Comparison of ENCODE assay signal across 37 cellular contexts in the genomic region with DNA sequence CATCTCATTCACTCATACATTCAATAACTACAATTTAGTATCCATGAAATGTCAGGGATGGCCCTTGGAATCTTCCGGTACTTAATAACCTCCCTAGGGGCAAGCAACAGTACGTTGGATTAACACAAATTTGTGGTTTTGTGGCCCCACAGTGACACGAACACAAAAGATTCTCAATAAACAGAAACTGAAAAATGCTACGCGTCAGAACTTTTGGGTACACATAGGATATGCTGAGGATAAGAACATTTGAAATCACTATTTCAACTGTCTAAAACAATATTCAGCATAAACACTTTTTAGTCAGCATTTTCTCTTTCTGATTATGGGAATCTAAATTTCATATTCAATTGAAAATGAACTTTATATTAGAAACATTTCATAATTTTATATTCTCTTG.
"Had no signal": no experiment of that assay in that cellular context is flagged by ENCODE, and none has a peak within 500 bp of the region (broad histone marks: within the 10 kb centered on the region; RNA-seq: fewer than 3 reads in every experiment).

No MANE protein-coding gene starts in this region.

- H3K27me3 ChIP-seq: adrenal gland, body of pancreas, brain microvascular endothelial cell, breast epithelium had no signal

- H3K27ac Mint-ChIP-seq: activated B cell treated with CpG ODN at 0.5 μM for 24 hours; activated CD4-positive, alpha-beta memory T cell treated with anti-CD3 and anti-CD28 coated beads for 36 hours; activated CD4-positive, alpha-beta T cell treated with anti-CD3 and anti-CD28 coated beads, Interleukin-2, amount 10 ng/mL, durations not matched to agents 24 days and 14 days; activated CD8-positive, alpha-beta T cell treated with anti-CD3 and anti-CD28 coated beads for 36 hours; activated naive CD4-positive, alpha-beta T cell treated with anti-CD3 and anti-CD28 coated beads for 36 hours; activated naive CD4-positive, alpha-beta T cell treated with anti-CD3 and anti-CD28 coated beads, Interleukin-2, amount 50 U/mL, for 72 hours; activated naive CD8-positive, alpha-beta T cell treated with anti-CD3 and anti-CD28 coated beads for 36 hours; activated T-cell treated with anti-CD3 and anti-CD28 coated beads, Interleukin-2, amount 50 U/mL, for 72 hours; activated T-helper 1 cell treated with anti-CD3 and anti-CD28 coated beads, Interleukin-12 subunit alpha, Interleukin-12 subunit beta, Interleukin-2, Interleukin-4 antibody, amounts not matched to agents 30 ng/mL and 10 ng/mL and 1 ng/mL, durations not matched to agents 14 hours and 24 hours and 36 hours; activated T-helper 17 cell treated with anti-CD3 and anti-CD28 coated beads, Interleukin-2, amount 50 U/mL, for 72 hours; T-helper 1 cell treated with Interleukin-12 subunit alpha and Interleukin-12 subunit beta and Interleukin-4 antibody, amounts not matched to agents 30 μg/mL and 1 μg/mL, for 36 hours; T-helper 2 cell treated with Interferon-gamma antibody and Interleukin-4, amounts not matched to agents 5 μg/mL and 100 μg/mL, for 36 hours had no signal

- DNase-seq: activated B cell treated with CpG ODN at 0.5 μM for 24 hours; activated CD4-positive, alpha-beta memory T cell treated with anti-CD3 and anti-CD28 coated beads for 36 hours; activated CD4-positive, alpha-beta T cell treated with anti-CD3 and anti-CD28 coated beads for 4 hours; activated CD4-positive, alpha-beta T cell treated with anti-CD3 and anti-CD28 coated beads, Interleukin-2, amount 10 ng/mL, durations not matched to agents 24 days and 14 days; activated CD4-positive, alpha-beta T cell treated with anti-CD3 and anti-CD28 coated beads, Interleukin-2, amount 50 U/mL, for 1 hour; activated CD4-positive, alpha-beta T cell treated with anti-CD3 and anti-CD28 coated beads, Interleukin-2, amount 50 U/mL, for 4 hours; activated CD4-positive, CD25-positive, alpha-beta regulatory T cell treated with anti-CD3 and anti-CD28 coated beads, Interleukin-2, amount 50 U/mL, for 72 hours; activated CD8-positive, alpha-beta memory T cell treated with anti-CD3 and anti-CD28 coated beads, Interleukin-2, amount 50 U/mL, for 4 hours; activated CD8-positive, alpha-beta T cell treated with anti-CD3 and anti-CD28 coated beads for 36 hours; activated effector memory CD4-positive, alpha-beta T cell treated with anti-CD3 and anti-CD28 coated beads, Interleukin-2, amount 50 U/mL, for 16 hours; activated gamma-delta T cell treated with Interleukin-2 at 50 U/mL for 16 hours; activated naive CD4-positive, alpha-beta T cell; activated naive CD4-positive, alpha-beta T cell treated with anti-CD3 and anti-CD28 coated beads for 36 hours; activated naive CD4-positive, alpha-beta T cell treated with anti-CD3 and anti-CD28 coated beads, Interleukin-2, amount 50 U/mL, for 16 hours; activated naive CD8-positive, alpha-beta T cell treated with anti-CD3 and anti-CD28 coated beads for 36 hours; activated T-cell treated with anti-CD3 and anti-CD28 coated beads for 4 hours; activated T-cell treated with anti-CD3 and anti-CD28 coated beads, Interleukin-2, amount 50 U/mL, for 1 hour; activated T-cell treated with anti-CD3 and anti-CD28 coated beads, Interleukin-2, amount 50 U/mL, for 4 hours; activated T-cell treated with anti-CD3 and anti-CD28 coated beads, Interleukin-2, amount 50 U/mL, for 72 hours; adrenal gland; amniotic stem cell; aorta; body of pancreas; brain microvascular endothelial cell; cerebellar nuclear complex; T-helper 1 cell; T-helper 9 cell had no signal

- H3K36me3 Mint-ChIP-seq: activated CD4-positive, alpha-beta memory T cell treated with anti-CD3 and anti-CD28 coated beads for 36 hours; activated naive CD4-positive, alpha-beta T cell treated with anti-CD3 and anti-CD28 coated beads, Interleukin-2, amount 50 U/mL, for 72 hours; activated naive CD8-positive, alpha-beta T cell treated with anti-CD3 and anti-CD28 coated beads for 36 hours had no signal

- H3K36me3 ChIP-seq: adrenal gland, brain microvascular endothelial cell, breast epithelium had no signal

- H3K9me3 ChIP-seq: adrenal gland, body of pancreas, breast epithelium had no signal

- ATAC-seq: activated CD8-positive, alpha-beta T cell treated with anti-CD3 and anti-CD28 coated beads for 36 hours; activated naive CD4-positive, alpha-beta T cell treated with anti-CD3 and anti-CD28 coated beads, Interleukin-2, amount 50 U/mL, for 72 hours; activated T-cell treated with anti-CD3 and anti-CD28 coated beads, Interleukin-2, amount 50 U/mL, for 4 hours; activated T-cell treated with anti-CD3 and anti-CD28 coated beads, Interleukin-2, amount 50 U/mL, for 72 hours; activated T-helper 17 cell treated with anti-CD3 and anti-CD28 coated beads, Interleukin-2, amount 50 U/mL, for 72 hours; body of pancreas had no signal

- H3K4me1 Mint-ChIP-seq: activated B cell treated with CpG ODN at 0.5 μM for 24 hours; activated CD4-positive, alpha-beta T cell treated with anti-CD3 and anti-CD28 coated beads, Interleukin-2, amount 10 ng/mL, durations not matched to agents 24 days and 14 days; activated naive CD8-positive, alpha-beta T cell treated with anti-CD3 and anti-CD28 coated beads for 36 hours; activated T-helper 17 cell treated with anti-CD3 and anti-CD28 coated beads, Interleukin-2, amount 50 U/mL, for 72 hours; central memory CD8-positive, alpha-beta T cell had no signal

- H3K27ac ChIP-seq: adrenal gland, body of pancreas, brain microvascular endothelial cell, breast epithelium, VCaP had no signal

- H3K4me1 ChIP-seq: adrenal gland, body of pancreas, breast epithelium had no signal

- H3K4me3 ChIP-seq: adrenal gland, body of pancreas, breast epithelium had no signal

- FAIRE-seq: astrocyte, TTC549 had no signal

- H3K9me3 Mint-ChIP-seq: activated CD4-positive, alpha-beta T cell treated with anti-CD3 and anti-CD28 coated beads, Interleukin-2, amount 10 ng/mL, durations not matched to agents 24 days and 14 days; activated CD8-positive, alpha-beta T cell treated with anti-CD3 and anti-CD28 coated beads for 36 hours; activated naive CD4-positive, alpha-beta T cell treated with anti-CD3 and anti-CD28 coated beads for 36 hours; activated naive CD4-positive, alpha-beta T cell treated with anti-CD3 and anti-CD28 coated beads, Interleukin-2, amount 50 U/mL, for 72 hours; activated T-cell treated with anti-CD3 and anti-CD28 coated beads, Interleukin-2, amount 50 U/mL, for 4 hours; activated T-cell treated with anti-CD3 and anti-CD28 coated beads, Interleukin-2, amount 50 U/mL, for 72 hours; activated T-helper 1 cell treated with anti-CD3 and anti-CD28 coated beads, Interleukin-12 subunit alpha, Interleukin-12 subunit beta, Interleukin-2, Interleukin-4 antibody, amounts not matched to agents 30 ng/mL and 10 ng/mL and 1 ng/mL, durations not matched to agents 14 hours and 24 hours and 36 hours; activated T-helper 17 cell treated with anti-CD3 and anti-CD28 coated beads, Interleukin-2, amount 50 U/mL, for 72 hours; central memory CD8-positive, alpha-beta T cell; T-helper 1 cell treated with Interleukin-12 subunit alpha and Interleukin-12 subunit beta and Interleukin-4 antibody, amounts not matched to agents 30 μg/mL and 1 μg/mL, for 36 hours; T-helper 2 cell treated with Interferon-gamma antibody and Interleukin-4, amounts not matched to agents 5 μg/mL and 100 μg/mL, for 36 hours had no signal

- H3K27me3 Mint-ChIP-seq: activated CD4-positive, alpha-beta memory T cell treated with anti-CD3 and anti-CD28 coated beads for 36 hours; activated CD4-positive, alpha-beta T cell treated with anti-CD3 and anti-CD28 coated beads, Interleukin-2, amount 10 ng/mL, durations not matched to agents 24 days and 14 days; activated CD8-positive, alpha-beta T cell treated with anti-CD3 and anti-CD28 coated beads for 36 hours; activated naive CD8-positive, alpha-beta T cell treated with anti-CD3 and anti-CD28 coated beads for 36 hours; activated T-helper 17 cell treated with anti-CD3 and anti-CD28 coated beads, Interleukin-2, amount 50 U/mL, for 72 hours; central memory CD8-positive, alpha-beta T cell had no signal

- H3K4me3 Mint-ChIP-seq: activated B cell treated with CpG ODN at 0.5 μM for 24 hours; activated CD4-positive, alpha-beta memory T cell treated with anti-CD3 and anti-CD28 coated beads for 36 hours; activated CD4-positive, alpha-beta T cell treated with anti-CD3 and anti-CD28 coated beads, Interleukin-2, amount 10 ng/mL, durations not matched to agents 24 days and 14 days; activated CD8-positive, alpha-beta T cell treated with anti-CD3 and anti-CD28 coated beads for 36 hours; activated naive CD4-positive, alpha-beta T cell treated with anti-CD3 and anti-CD28 coated beads for 36 hours; activated naive CD8-positive, alpha-beta T cell treated with anti-CD3 and anti-CD28 coated beads for 36 hours; activated T-cell treated with anti-CD3 and anti-CD28 coated beads, Interleukin-2, amount 50 U/mL, for 4 hours; activated T-cell treated with anti-CD3 and anti-CD28 coated beads, Interleukin-2, amount 50 U/mL, for 72 hours; activated T-helper 1 cell treated with anti-CD3 and anti-CD28 coated beads, Interleukin-12 subunit alpha, Interleukin-12 subunit beta, Interleukin-2, Interleukin-4 antibody, amounts not matched to agents 30 ng/mL and 10 ng/mL and 1 ng/mL, durations not matched to agents 14 hours and 24 hours and 36 hours; activated T-helper 17 cell treated with anti-CD3 and anti-CD28 coated beads, Interleukin-2, amount 50 U/mL, for 72 hours; central memory CD8-positive, alpha-beta T cell; T-helper 1 cell treated with Interleukin-12 subunit alpha and Interleukin-12 subunit beta and Interleukin-4 antibody, amounts not matched to agents 30 μg/mL and 1 μg/mL, for 36 hours; T-helper 2 cell treated with Interferon-gamma antibody and Interleukin-4, amounts not matched to agents 5 μg/mL and 100 μg/mL, for 36 hours had no signal
